ENCODE assay signal across 19 cellular contexts in genomic region chr17:49980703-49981197, GRCh38. TPM values are rescaled to one million over a fixed set of nuclear protein-coding genes. Genes with fewer than 3 reads are reported as not detected.
DNase-seq lines count a peak whose midpoint lies in the region; ATAC-seq and TF ChIP-seq lines count a peak whose summit lies in the region.
"Had no signal": no experiment of that assay in that cellular context is flagged by ENCODE, and none has a peak within 500 bp of the region (broad histone marks: within the 10 kb centered on the region; RNA-seq: fewer than 3 reads in every experiment).

No MANE protein-coding gene starts in this region.

- TF ChIP-seq CTCF in glutamatergic neuron (IDR thresholded peaks at IDR 0.05; ENCODE audit: partially characterized antibody, unreplicated experiment) = no peak
- TF ChIP-seq CTCF in tibial nerve (IDR thresholded peaks at IDR 0.05) = no peak

- no peak overlapping the region for H3K4me3 ChIP-seq in tibial nerve
- H3K4me3 ChIP-seq: spleen had no signal

- ATAC-seq in stimulated activated naive CD8-positive, alpha-beta T cell treated with anti-CD3 and anti-CD28 coated beads, Interleukin-15, amount 100 ng/mL, for 72 hours = no peak
- ATAC-seq in stimulated activated naive CD8-positive, alpha-beta T cell treated with anti-CD3 and anti-CD28 coated beads, Interleukin-15, Interleukin-2, amounts not matched to agents 100 U/mL and 50 U/mL, for 24 hours = no peak
- no peak for ATAC-seq in HG03565 (IDR thresholded peaks at IDR 0.05; ENCODE audit: unreplicated experiment)
- ATAC-seq: stimulated activated memory B cell treated with anti-CD40 and anti-IgM and Interleukin-4, amounts not matched to agents 10 μg/mL and 1 μg/mL and 100 μg/mL, for 72 hours had no signal

- H3K9me3 Mint-ChIP-seq in stimulated activated naive CD8-positive, alpha-beta T cell treated with anti-CD3 and anti-CD28 coated beads, Interleukin-15, amount 100 ng/mL, for 72 hours = no peaks in the 10 kb centered on the region
- no peaks in the 10 kb centered on the region for H3K9me3 Mint-ChIP-seq in glutamatergic neuron (ENCODE audit: unreplicated experiment)
- H3K9me3 Mint-ChIP-seq: CD4-positive, alpha-beta memory T cell; central memory CD8-positive, alpha-beta T cell; stimulated activated memory B cell treated with anti-CD40 and anti-IgM and Interleukin-4, amounts not matched to agents 10 μg/mL and 1 μg/mL and 100 μg/mL, for 72 hours; T-helper 1 cell treated with Interleukin-12 subunit alpha and Interleukin-12 subunit beta and Interleukin-4 antibody, amounts not matched to agents 30 μg/mL and 1 μg/mL, for 36 hours had no signal

- no peaks in the 10 kb centered on the region for H3K36me3 Mint-ChIP-seq in glutamatergic neuron (ENCODE audit: unreplicated experiment)
- H3K36me3 Mint-ChIP-seq: CD4-positive, alpha-beta memory T cell; naive B cell; stimulated activated memory B cell treated with anti-CD40 and anti-IgM and Interleukin-4, amounts not matched to agents 10 μg/mL and 1 μg/mL and 100 μg/mL, for 72 hours had no signal

- no peaks in the 10 kb centered on the region for H3K36me3 ChIP-seq in tibial nerve
- H3K36me3 ChIP-seq: spleen had no signal

- H3K4me3 Mint-ChIP-seq in stimulated activated naive CD8-positive, alpha-beta T cell treated with anti-CD3 and anti-CD28 coated beads, Interleukin-15, amount 100 ng/mL, for 72 hours = no peak overlapping the region
- H3K4me3 Mint-ChIP-seq in glutamatergic neuron (ENCODE audit: unreplicated experiment) = no peak overlapping the region
- H3K4me3 Mint-ChIP-seq: central memory CD8-positive, alpha-beta T cell; naive B cell; stimulated activated memory B cell treated with anti-CD40 and anti-IgM and Interleukin-4, amounts not matched to agents 10 μg/mL and 1 μg/mL and 100 μg/mL, for 72 hours; T-helper 1 cell treated with Interleukin-12 subunit alpha and Interleukin-12 subunit beta and Interleukin-4 antibody, amounts not matched to agents 30 μg/mL and 1 μg/mL, for 36 hours had no signal

- peaks cover 0 to 76% of the 10 kb centered on the region in 2 donors for H3K27me3 ChIP-seq in tibial nerve

- DNase-seq in stimulated activated naive CD8-positive, alpha-beta T cell treated with anti-CD3 and anti-CD28 coated beads, Interleukin-15, amount 100 ng/mL, for 72 hours = no peak
- no peak for DNase-seq in stimulated activated naive CD8-positive, alpha-beta T cell treated with anti-CD3 and anti-CD28 coated beads, Interleukin-15, Interleukin-2, amounts not matched to agents 100 U/mL and 50 U/mL, for 24 hours
- DNase-seq in OCI-M1 (lab: John Stamatoyannopoulos, UW) (peak; percentile 17), glutamatergic neuron (peak; percentile 48), tibial nerve (ENCODE audit: low spot score in 2 of 2) (no peak), HPDE6-E6E7 (ENCODE audit: extremely low spot score) (no peak)
- DNase-seq in NK-92 treated with Interleukin-12 subunit alpha and Interleukin-12 subunit beta, amount 100 ng/mL, for 24 hours (lab: John Stamatoyannopoulos, UW) = no peak
- DNase-seq: CD4-positive, alpha-beta memory T cell; naive B cell; NCI-H1436 treated with DMSO at 0.1 percent for 48 hours; spleen had no signal

- peaks cover 72% of the 10 kb centered on the region for H3K27me3 Mint-ChIP-seq in stimulated activated naive CD8-positive, alpha-beta T cell treated with anti-CD3 and anti-CD28 coated beads, Interleukin-15, amount 100 ng/mL, for 72 hours
- peaks cover 12% of the 10 kb centered on the region for H3K27me3 Mint-ChIP-seq in glutamatergic neuron (ENCODE audit: unreplicated experiment)

- TF ChIP-seq EP300 in tibial nerve (IDR thresholded peaks at IDR 0.05) = no peak

- no peak for TF ChIP-seq POLR2A in tibial nerve (IDR thresholded peaks at IDR 0.05)

- H3K9me3 ChIP-seq in tibial nerve = no peaks in the 10 kb centered on the region
- H3K9me3 ChIP-seq: spleen had no signal

- WGBS in tibial nerve, 2 donors = 37 to 38% methylated on average over 7 of the region's 7 CpGs

- no peaks in the 10 kb centered on the region for H3K4me1 ChIP-seq in tibial nerve
- H3K4me1 ChIP-seq: spleen had no signal

- H3K27ac Mint-ChIP-seq in stimulated activated naive CD8-positive, alpha-beta T cell treated with anti-CD3 and anti-CD28 coated beads, Interleukin-15, amount 100 ng/mL, for 72 hours = peak overlapping the region; percentile 23 to 33
- no peak overlapping the region for H3K27ac Mint-ChIP-seq in glutamatergic neuron (ENCODE audit: unreplicated experiment)
- H3K27ac Mint-ChIP-seq: progenitor cell of endocrine pancreas; stimulated activated memory B cell treated with anti-CD40 and anti-IgM and Interleukin-4, amounts not matched to agents 10 μg/mL and 1 μg/mL and 100 μg/mL, for 72 hours; T-helper 1 cell treated with Interleukin-12 subunit alpha and Interleukin-12 subunit beta and Interleukin-4 antibody, amounts not matched to agents 30 μg/mL and 1 μg/mL, for 36 hours had no signal

- H3K27ac ChIP-seq in tibial nerve = no peak overlapping the region
- H3K27ac ChIP-seq: spleen had no signal

- peaks cover 6% of the 10 kb centered on the region for H3K4me1 Mint-ChIP-seq in stimulated activated naive CD8-positive, alpha-beta T cell treated with anti-CD3 and anti-CD28 coated beads, Interleukin-15, amount 100 ng/mL, for 72 hours
- H3K4me1 Mint-ChIP-seq in glutamatergic neuron (ENCODE audit: low read depth, unreplicated experiment) = peaks cover 5% of the 10 kb centered on the region
- H3K4me1 Mint-ChIP-seq: CD4-positive, alpha-beta memory T cell; central memory CD8-positive, alpha-beta T cell; naive B cell; stimulated activated memory B cell treated with anti-CD40 and anti-IgM and Interleukin-4, amounts not matched to agents 10 μg/mL and 1 μg/mL and 100 μg/mL, for 72 hours had no signal

RNA-seq across cellular contexts. Expression of gene DLX4, which starts 11.8 kb away (rescaled TPM):
- total RNA-seq in glutamatergic neuron (ENCODE audit: unreplicated experiment) (0.29 TPM), tibial nerve (not detected)
- total RNA-seq: fibroblast of villous mesenchyme, liver had no signal

RNA-seq across cellular contexts. Expression of gene DLX3, which starts 14.3 kb away (rescaled TPM):
- total RNA-seq in glutamatergic neuron (ENCODE audit: unreplicated experiment) (0.37 TPM), tibial nerve (under 1 TPM in 1 of 4 donors, not detected in 3; 0.30 TPM)
- total RNA-seq: CD4-positive, alpha-beta memory T cell; Daoy; fibroblast of villous mesenchyme; liver; spleen had no signal

Comparison
In these comparisons a context has a peak if more than half of its experiments do, and no peak if none do; other contexts are left out.
1. DNase-seq: peak in OCI-M1 (single experiment) and glutamatergic neuron (single experiment); none in stimulated activated naive CD8-positive, alpha-beta T cell treated with anti-CD3 and anti-CD28 coated beads, Interleukin-15, amount 100 ng/mL, for 72 hours (0 of 2), stimulated activated naive CD8-positive, alpha-beta T cell treated with anti-CD3 and anti-CD28 coated beads, Interleukin-15, Interleukin-2, amounts not matched to agents 100 U/mL and 50 U/mL, for 24 hours (single experiment), tibial nerve (0 of 2), HPDE6-E6E7 (single experiment) and NK-92 treated with Interleukin-12 subunit alpha and Interleukin-12 subunit beta, amount 100 ng/mL, for 24 hours (single experiment).